In the genomic region with DNA sequence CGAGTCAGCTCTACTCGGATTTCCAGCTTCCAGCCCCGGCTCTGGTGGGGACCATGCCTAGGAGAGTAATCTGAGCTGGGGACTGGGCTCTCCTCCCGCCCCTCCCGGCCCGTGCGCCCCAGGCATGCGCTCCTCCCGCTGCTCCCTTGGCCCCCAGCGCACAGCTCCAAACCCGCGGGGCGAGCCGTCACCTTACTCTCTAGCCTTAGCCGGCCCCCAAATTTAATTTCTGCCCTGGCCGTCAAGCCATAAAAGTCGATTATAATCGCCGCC, we compare ENCODE assay signal across 8 cellular contexts. TPM values are rescaled to one million over a fixed set of nuclear protein-coding genes. Genes with fewer than 3 reads are reported as not detected.
A peak's percentile ranks its signal among the peaks of the same experiment; 100 is the strongest.
DNase-seq lines count a peak whose midpoint lies in the region; ATAC-seq and TF ChIP-seq lines count a peak whose summit lies in the region.

No MANE protein-coding gene starts in this region.

- TF ChIP-seq CTCF in cardiac fibroblast (IDR thresholded peaks at IDR 0.05; ENCODE audit: low read depth, low read length) (no peak), testis (IDR thresholded peaks at IDR 0.05) (no peak), GM10266 (IDR thresholded peaks at IDR 0.05; ENCODE audit: control insufficient read depth, insufficient read depth, low read depth, missing control alignments) (no peak)

- no peak for TF ChIP-seq POLR2A in testis (IDR thresholded peaks at IDR 0.05)

- no peaks in the 10 kb centered on the region for H3K36me3 ChIP-seq in testis (ENCODE audit: low read depth, missing control alignments)

- H3K4me3 ChIP-seq in cardiac fibroblast (replicated peaks in 1 of 2; ENCODE audit: low read depth in 2 of 2, low read length in 2 of 2), result peak overlapping the region; percentile 61 to 74
- peak overlapping the region; percentile 55 to 67 for H3K4me3 ChIP-seq in testis

- in situ Hi-C loops in ACHN (cut with HindIII; ENCODE audit: low pct_ligation_motif_present, low pct_unique_long_range_greater_than_20kb, low sequenced_read_pairs), result no loop called here

- intact Hi-C loops in testis (cut with DNase I; ENCODE audit: low total_unique reads), result no loop called here

- H3K27me3 ChIP-seq in testis, result no peaks in the 10 kb centered on the region

- DNase-seq in ACHN (peak; percentile 47), NCI-H146 treated with DMSO at 0.1 percent for 48 hours (lab: John Stamatoyannopoulos, UW; ENCODE audit: unreplicated experiment) (peak; percentile 25), cardiac fibroblast (ENCODE audit: low read depth in 2 of 2) (peak; percentile 68 to 77), left kidney (ENCODE audit: low read depth, low spot score) (peak; percentile 91), testis (no peak), GM10266 (ENCODE audit: extremely low spot score) (no peak), mucosa of gallbladder (ENCODE audit: low spot score) (no peak)

- no peaks in the 10 kb centered on the region for H3K9me3 ChIP-seq in testis

- peaks cover 16% of the 10 kb centered on the region for H3K4me1 ChIP-seq in testis

- ATAC-seq in GM18907 (IDR thresholded peaks at IDR 0.05; ENCODE audit: unreplicated experiment), result peak; percentile 22

- 0% methylated on average over 16 to 19 of the region's 19 CpGs for WGBS in testis, 2 donors

- H3K27ac ChIP-seq in testis, result peak overlapping the region in 1 of 2 donors; percentile 13

RNA-seq across cellular contexts. Expression of gene CAPRIN2, which starts 41.7 kb away (rescaled TPM):
- total RNA-seq in testis (100 to 1,000 TPM in 1 of 2 donors, 10 to 100 TPM in 1; 74.5 to 108 TPM), mucosa of gallbladder (15.9 TPM)
- 43.7 TPM for polyA plus RNA-seq in testis (ENCODE audit: insufficient read depth, low read depth, low replicate concordance)

Comparison
In these comparisons a context has a peak if more than half of its experiments do, and no peak if none do; other contexts are left out.
1. DNase-seq: peak in ACHN (single experiment), NCI-H146 treated with DMSO at 0.1 percent for 48 hours (single experiment), cardiac fibroblast (2 of 2) and left kidney (single experiment); none in testis (single experiment), GM10266 (single experiment) and mucosa of gallbladder (single experiment).